ENCODE assay signal across 8 cellular contexts in the genomic region with DNA sequence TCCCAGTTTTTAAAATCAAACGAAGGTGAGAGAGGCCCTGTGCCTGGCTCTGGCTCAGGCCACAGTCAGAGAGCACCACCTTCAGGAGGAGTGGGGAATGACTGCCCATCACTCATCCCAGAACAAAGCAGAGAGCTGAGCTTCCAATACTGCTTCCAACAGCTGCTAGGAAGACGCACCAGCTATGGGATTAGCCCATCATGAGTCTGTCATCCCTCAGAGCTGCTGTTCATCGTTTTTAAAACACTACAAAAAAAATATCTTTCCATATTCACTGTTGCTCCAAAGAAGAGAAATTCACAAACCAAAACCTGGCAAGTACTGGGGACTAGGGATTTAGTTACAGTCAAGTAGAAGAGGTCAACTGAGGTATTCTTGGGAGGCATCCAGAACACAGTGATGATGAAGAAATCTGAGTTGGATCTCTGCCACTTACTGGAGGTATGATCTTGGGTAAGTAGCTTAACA.
A peak's percentile ranks its signal among the peaks of the same experiment; 100 is the strongest.
DNase-seq lines count a peak whose midpoint lies in the region; ATAC-seq and TF ChIP-seq lines count a peak whose summit lies in the region.

No MANE protein-coding gene starts in this region.

- H3K27ac ChIP-seq in RWPE2 (ENCODE audit: poor library complexity, severe bottlenecking) = peak overlapping the region; percentile 92

- TF ChIP-seq CTCF in RWPE2 (IDR thresholded peaks at IDR 0.05; ENCODE audit: poor library complexity, severe bottlenecking) (peak; percentile 91), kidney epithelial cell (IDR thresholded peaks at IDR 0.05; ENCODE audit: insufficient read depth, low read length, poor library complexity, severe bottlenecking) (peak; percentile 96)

- TF ChIP-seq RAD21 in Ishikawa (IDR thresholded peaks at IDR 0.05; ENCODE audit: low read depth) = peak; percentile 73

- ATAC-seq in RWPE2 (ENCODE audit: low read depth) = peak; percentile 77
- ATAC-seq in GM21825 (IDR thresholded peaks at IDR 0.05; ENCODE audit: unreplicated experiment) = no peak

- no peak for TF ChIP-seq EP300 in Ishikawa (IDR thresholded peaks at IDR 0.05; ENCODE audit: borderline replicate concordance)

- H3K9me3 ChIP-seq in RWPE2 (ENCODE audit: severe bottlenecking) = no peaks in the 10 kb centered on the region

- H3K27me3 ChIP-seq in RWPE2 (ENCODE audit: insufficient read depth, poor library complexity, severe bottlenecking) (no peaks in the 10 kb centered on the region), kidney epithelial cell (ENCODE audit: control insufficient read depth, insufficient read depth, low read length) (no peaks in the 10 kb centered on the region)

- H3K4me1 ChIP-seq in RWPE2 (ENCODE audit: insufficient read depth, poor library complexity, severe bottlenecking) = peaks cover 32% of the 10 kb centered on the region

- peak; percentile 46 for DNase-seq in CD1c-positive myeloid dendritic cell (ENCODE audit: extremely low spot score)
- peak; percentile 13 for DNase-seq in GM19238 (ENCODE audit: insufficient read length, low spot score)
- no peak for DNase-seq in RWPE2 (ENCODE audit: low spot score)
- DNase-seq in cerebellum (ENCODE audit: low spot score) = peak; percentile 57
- DNase-seq in kidney epithelial cell (ENCODE audit: low read depth) = peak; percentile 9
- DNase-seq in stimulated activated CD4-positive, alpha-beta T cell treated with anti-CD3 and anti-CD28 coated beads, Interleukin-2, amount 100 ng/mL, for 24 hours = peak; percentile 21 to 40

- H3K4me3 ChIP-seq in RWPE2 (ENCODE audit: severe bottlenecking) = no peak overlapping the region
- H3K4me3 ChIP-seq in kidney epithelial cell (ENCODE audit: low read depth, low read length) = no peak overlapping the region

- H3K36me3 ChIP-seq in RWPE2 (ENCODE audit: low read depth) (peaks cover 38% of the 10 kb centered on the region), kidney epithelial cell (ENCODE audit: control insufficient read depth, insufficient read depth, low read length) (peaks cover 1% of the 10 kb centered on the region)

TF ChIP-seq in Ishikawa, 13 proteins besides CTCF, POLR2A, EP300 and RAD21:
- no peak for TF ChIP-seq EGR1 (IDR thresholded peaks at IDR 0.05)
- peak; percentile 30; the same call in 1 of the 2 replicates for TF ChIP-seq NFIC (IDR thresholded peaks at IDR 0.05)
- TF ChIP-seq CEBPB (IDR thresholded peaks at IDR 0.05) = peak; percentile 47; the same call in 1 of the 2 replicates
- TF ChIP-seq YY1 (IDR thresholded peaks at IDR 0.05; ENCODE audit: low read depth) = no peak
TF ChIP-seq in Ishikawa: peak in this region for 2.
